Comparison of ENCODE assay signal across 25 cellular contexts in the genomic region with DNA sequence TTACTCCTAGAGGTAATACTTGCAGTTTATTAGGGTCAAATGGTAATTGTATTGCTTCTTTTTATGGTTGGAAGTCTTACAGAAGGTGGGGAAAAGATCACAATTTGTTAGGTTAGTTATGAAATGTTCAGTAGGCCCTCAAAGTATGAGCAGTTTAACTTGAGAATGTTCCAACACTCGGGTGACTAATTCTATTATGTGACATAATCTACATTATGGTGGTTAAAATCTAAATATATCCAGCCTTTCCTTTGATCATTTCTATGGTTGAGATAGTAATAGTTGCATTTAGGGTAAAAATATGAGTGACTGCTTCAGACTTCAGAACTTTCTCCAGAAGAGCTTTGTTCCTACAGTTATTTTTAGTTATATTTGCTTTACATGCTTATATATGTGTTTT. TPM values are rescaled to one million over a fixed set of nuclear protein-coding genes. Genes with fewer than 3 reads are reported as not detected.
DNase-seq lines count a peak whose midpoint lies in the region; ATAC-seq, FAIRE-seq and TF ChIP-seq lines count a peak whose summit lies in the region.
"Had no signal": no experiment of that assay in that cellular context is flagged by ENCODE, and none has a peak within 500 bp of the region (broad histone marks: within the 10 kb centered on the region; RNA-seq: fewer than 3 reads in every experiment).

No MANE protein-coding gene starts in this region.

- no peak overlapping the region for H3K4me3 Mint-ChIP-seq in astrocyte (ENCODE audit: unreplicated experiment)
- H3K4me3 Mint-ChIP-seq: activated T-cell treated with anti-CD3 and anti-CD28 coated beads, Interleukin-2, amount 50 U/mL, for 4 hours; effector memory CD8-positive, alpha-beta T cell; neural progenitor cell; stimulated activated naive CD8-positive, alpha-beta T cell treated with anti-CD3 and anti-CD28 coated beads, Interleukin-15, amount 100 ng/mL, for 72 hours had no signal

- no peak for ATAC-seq in GM19397 (IDR thresholded peaks at IDR 0.05; ENCODE audit: unreplicated experiment)
- ATAC-seq in GM18870 (IDR thresholded peaks at IDR 0.05; ENCODE audit: unreplicated experiment) = no peak
- ATAC-seq: activated T-cell treated with anti-CD3 and anti-CD28 coated beads, Interleukin-2, amount 50 U/mL, for 4 hours; effector memory CD8-positive, alpha-beta T cell; SK-N-SH treated with all-trans-retinoic acid at 6 μM for 48 hours; stimulated activated naive CD8-positive, alpha-beta T cell treated with anti-CD3 and anti-CD28 coated beads, Interleukin-15, amount 100 ng/mL, for 72 hours had no signal

- no peaks in the 10 kb centered on the region for H3K9me2 ChIP-seq in GM23248 (ENCODE audit: insufficient read depth)

- no peak overlapping the region for H3K27ac Mint-ChIP-seq in astrocyte (ENCODE audit: unreplicated experiment)
- H3K27ac Mint-ChIP-seq: effector memory CD8-positive, alpha-beta T cell; neural progenitor cell; stimulated activated naive CD8-positive, alpha-beta T cell treated with anti-CD3 and anti-CD28 coated beads, Interleukin-15, amount 100 ng/mL, for 72 hours had no signal

- H3K79me2 ChIP-seq in GM23248 (ENCODE audit: insufficient read depth) (peaks cover 39% of the 10 kb centered on the region), astrocyte (ENCODE audit: insufficient read depth, low read length) (peaks cover 7% of the 10 kb centered on the region)

- peak; percentile 80 for FAIRE-seq in astrocyte (lab: Jason Lieb, UNC)

- peaks cover 7% of the 10 kb centered on the region for H3K4me1 Mint-ChIP-seq in astrocyte (ENCODE audit: low read depth, unreplicated experiment)
- H3K4me1 Mint-ChIP-seq: neural progenitor cell; stimulated activated naive CD8-positive, alpha-beta T cell treated with anti-CD3 and anti-CD28 coated beads, Interleukin-15, amount 100 ng/mL, for 72 hours had no signal

- peaks cover 27% of the 10 kb centered on the region; the same call in 1 of the 2 replicates for H3F3A ChIP-seq in GM23248 (ENCODE audit: insufficient read depth)

- H3K9me3 ChIP-seq in GM23248 (ENCODE audit: low read depth) (no peaks in the 10 kb centered on the region), astrocyte (ENCODE audit: insufficient read depth, low read depth, low read length) (no peaks in the 10 kb centered on the region)
- H3K9me3 ChIP-seq: esophagus muscularis mucosa, tibial artery had no signal

- in situ Hi-C loops in GM23248 (cut with MboI) = no loop called here

- H2AFZ ChIP-seq in GM23248 (no peak overlapping the region), astrocyte (ENCODE audit: low read depth, low read length) (no peak overlapping the region)
- H2AFZ ChIP-seq: neural progenitor cell had no signal

- peaks cover 10% of the 10 kb centered on the region for H3K4me1 ChIP-seq in GM23248 (ENCODE audit: insufficient read depth)
- no peaks in the 10 kb centered on the region for H3K4me1 ChIP-seq in astrocyte (ENCODE audit: insufficient read depth, low read length)
- H3K4me1 ChIP-seq: esophagus muscularis mucosa, neural progenitor cell, tibial artery had no signal

- H3K9ac ChIP-seq in GM23248 (no peak overlapping the region), astrocyte (ENCODE audit: low read length) (no peak overlapping the region)
- H3K9ac ChIP-seq: neural progenitor cell had no signal

- intact Hi-C loops in dorsolateral prefrontal cortex (cut with DNase I) = no loop called here

- H3K36me3 ChIP-seq in GM23248 (ENCODE audit: low read depth) = peaks cover 16% of the 10 kb centered on the region
- H3K36me3 ChIP-seq in astrocyte (ENCODE audit: insufficient read depth, low read length) = peaks cover 10% of the 10 kb centered on the region
- H3K36me3 ChIP-seq: neural progenitor cell had no signal

- DNase-seq in AG10803 (ENCODE audit: low read depth) = peak; percentile 51
- DNase-seq in GM23248 = peak; percentile 75
- peak; percentile 59 for DNase-seq in astrocyte (ENCODE audit: low read depth)
- peak; percentile 58 for DNase-seq in fibroblast of mammary gland (ENCODE audit: low read depth)
- no peak for DNase-seq in dorsolateral prefrontal cortex
- DNase-seq in SHP77 treated with DMSO at 0.1 percent for 48 hours (lab: John Stamatoyannopoulos, UW) = no peak
- DNase-seq: activated CD4-positive, alpha-beta T cell treated with anti-CD3 and anti-CD28 coated beads for 48 hours; activated T-cell treated with anti-CD3 and anti-CD28 coated beads, Interleukin-2, amount 50 U/mL, for 4 hours; aorta; effector memory CD8-positive, alpha-beta T cell; head of caudate nucleus; Kasumi-1; kidney glomerular epithelial cell; NCI-H1105; NCI-H1930; NCI-H69; stimulated activated naive CD8-positive, alpha-beta T cell treated with anti-CD3 and anti-CD28 coated beads, Interleukin-15, amount 100 ng/mL, for 72 hours; T-helper 2 cell; tibial artery had no signal

- TF ChIP-seq CTCF in AG10803 (conservative IDR thresholded peaks at IDR 0.05; ENCODE audit: low read length) = no peak
- no peak for TF ChIP-seq CTCF in astrocyte (IDR thresholded peaks at IDR 0.05; ENCODE audit: insufficient read depth, low read depth, low read length)
- TF ChIP-seq CTCF in fibroblast of mammary gland (conservative IDR thresholded peaks at IDR 0.05; ENCODE audit: control insufficient read depth, insufficient read depth, low read depth, low read length) = no peak
- TF ChIP-seq CTCF in dorsolateral prefrontal cortex (IDR thresholded peaks at IDR 0.05 in 54 of 56, conservative IDR thresholded peaks at IDR 0.05 in 2 of 56; ENCODE audit: low read depth in 1 of 56, partially characterized antibody in 56 of 56) = no peak

- no peaks in the 10 kb centered on the region for H3K9me3 Mint-ChIP-seq in astrocyte (ENCODE audit: unreplicated experiment)
- H3K9me3 Mint-ChIP-seq: activated T-cell treated with anti-CD3 and anti-CD28 coated beads, Interleukin-2, amount 50 U/mL, for 4 hours; effector memory CD8-positive, alpha-beta T cell; neural progenitor cell; stimulated activated naive CD8-positive, alpha-beta T cell treated with anti-CD3 and anti-CD28 coated beads, Interleukin-15, amount 100 ng/mL, for 72 hours had no signal

- H3K27me3 Mint-ChIP-seq in astrocyte (ENCODE audit: low read depth, unreplicated experiment) = no peaks in the 10 kb centered on the region
- H3K27me3 Mint-ChIP-seq: effector memory CD8-positive, alpha-beta T cell; stimulated activated naive CD8-positive, alpha-beta T cell treated with anti-CD3 and anti-CD28 coated beads, Interleukin-15, amount 100 ng/mL, for 72 hours had no signal

- H3K27ac ChIP-seq in GM23248 = peak overlapping the region; percentile 33; the same call in 1 of the 2 replicates
- H3K27ac ChIP-seq in astrocyte (ENCODE audit: low read depth, low read length) = peak overlapping the region; percentile 21
- H3K27ac ChIP-seq in dorsolateral prefrontal cortex = no peak overlapping the region
- H3K27ac ChIP-seq: esophagus muscularis mucosa, neural progenitor cell, tibial artery had no signal

- H3K27me3 ChIP-seq in GM23248 (replicated peaks; ENCODE audit: insufficient read depth) (no peaks in the 10 kb centered on the region), astrocyte (ENCODE audit: insufficient read depth, low read length) (no peaks in the 10 kb centered on the region), dorsolateral prefrontal cortex (no peaks in the 10 kb centered on the region)
- H3K27me3 ChIP-seq: esophagus muscularis mucosa, neural progenitor cell, tibial artery had no signal

- H3K4me2 ChIP-seq in GM23248 (ENCODE audit: unreplicated experiment) = peak overlapping the region; percentile 55
- peak overlapping the region; percentile 41 for H3K4me2 ChIP-seq in astrocyte (ENCODE audit: low read length)
- H3K4me2 ChIP-seq: neural progenitor cell had no signal

- H3K36me3 Mint-ChIP-seq in astrocyte (ENCODE audit: low read depth, unreplicated experiment) = peaks cover 39% of the 10 kb centered on the region

- WGBS in GM23248 (ENCODE audit: low coverage in 1 of 2, low lambda C conversion rate in 2 of 2, missing lambda C conversion rate in 2 of 2), 2 experiments = 44% methylated on average over 1 of the region's 1 CpG

- H4K20me1 ChIP-seq in GM23248 (ENCODE audit: insufficient read depth) (no peaks in the 10 kb centered on the region), astrocyte (ENCODE audit: insufficient read depth, low read length) (peaks cover 13% of the 10 kb centered on the region)

- H3K4me3 ChIP-seq in AG10803 (ENCODE audit: low read length) = no peak overlapping the region
- H3K4me3 ChIP-seq in GM23248 = no peak overlapping the region
- no peak overlapping the region for H3K4me3 ChIP-seq in astrocyte (ENCODE audit: insufficient read depth, low read depth, low read length)
- no peak overlapping the region for H3K4me3 ChIP-seq in fibroblast of mammary gland (ENCODE audit: control insufficient read depth, low read depth, low read length)
- H3K4me3 ChIP-seq in dorsolateral prefrontal cortex = no peak overlapping the region
- H3K4me3 ChIP-seq: esophagus muscularis mucosa, lung, neural progenitor cell, tibial artery had no signal

RNA-seq across cellular contexts. Expression of gene FBXO22, which starts 19.6 kb away (rescaled TPM):
- 35.7 and 37.8 TPM in 2 replicates for total RNA-seq in GM23248 (2014; rRNA removed; shearing (Covaris generic))
- polyA plus RNA-seq in GM23248 (2016; fragmentation: Nextera tagmentation; extraction: Ambion mirVana) = 49.8 and 56.1 TPM in 2 replicates
- total RNA-seq in astrocyte = 69.1 and 76.5 TPM in 2 replicates
- 10 to 100 TPM; 18.2 to 31.2 (median 23.7) TPM for total RNA-seq in dorsolateral prefrontal cortex

RNA-seq across cellular contexts. Expression of gene UBE2Q2, which starts 40.8 kb away (rescaled TPM):
- 55.4 and 63.6 TPM in 2 replicates for total RNA-seq in GM23248 (2014; rRNA removed; shearing (Covaris generic))
- polyA plus RNA-seq in GM23248 (2016; fragmentation: Nextera tagmentation; extraction: Ambion mirVana) = 41.8 and 44.1 TPM in 2 replicates
- total RNA-seq in astrocyte (44.2 and 47.7 TPM in 2 replicates), dorsolateral prefrontal cortex (10 to 100 TPM; 18.3 to 37.6 (median 26.2) TPM)

Comparison
In these comparisons a context has a peak if more than half of its experiments do, and no peak if none do; other contexts are left out.
1. DNase-seq: peak in AG10803 (single experiment), GM23248 (single experiment), astrocyte (single experiment) and fibroblast of mammary gland (single experiment); none in dorsolateral prefrontal cortex (0 of 10) and SHP77 treated with DMSO at 0.1 percent for 48 hours (single experiment).
2. H3K27ac ChIP-seq: peak in GM23248 (single experiment) and astrocyte (single experiment); none in dorsolateral prefrontal cortex (0 of 59).